Comparison of ENCODE assay signal across 8 cellular contexts in the genomic region with DNA sequence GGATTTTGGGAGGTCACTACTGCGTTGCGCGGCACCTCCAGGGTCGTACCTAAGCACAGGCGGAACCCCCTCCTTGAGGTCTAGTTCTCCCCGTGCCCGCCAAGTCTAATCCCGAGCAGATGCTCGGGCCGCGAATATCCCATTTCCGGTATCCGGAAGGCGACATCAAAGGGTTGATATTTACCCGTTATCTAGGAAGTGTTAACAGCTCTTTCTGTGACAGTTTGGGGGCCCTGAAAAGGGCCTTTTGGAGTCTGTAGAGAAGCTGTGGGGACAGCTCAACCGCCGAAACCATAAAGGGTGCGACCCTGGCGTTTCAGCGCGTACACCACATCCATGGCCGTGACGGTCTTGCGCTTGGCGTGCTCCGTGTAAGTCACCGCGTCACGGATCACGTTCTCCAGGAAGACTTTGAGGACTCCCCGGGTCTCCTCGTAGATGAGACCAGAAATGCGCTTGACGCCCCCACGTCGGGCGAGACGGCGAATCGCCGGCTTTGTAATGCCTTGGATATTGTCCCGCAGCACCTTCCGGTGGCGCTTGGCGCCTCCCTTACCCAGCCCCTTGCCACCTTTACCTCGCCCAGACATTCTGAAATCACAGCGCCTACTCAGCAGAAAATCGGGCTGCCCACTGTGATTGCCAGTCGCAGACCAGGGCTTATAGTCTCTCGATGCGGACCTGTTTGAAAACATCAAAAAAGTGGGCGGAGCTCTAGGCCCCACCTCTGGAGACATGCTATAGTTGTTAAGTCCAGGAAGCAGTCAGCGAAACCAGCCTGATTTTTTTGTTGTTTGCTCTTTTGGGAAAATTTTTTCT. TPM values are rescaled to one million over a fixed set of nuclear protein-coding genes. Genes with fewer than 3 reads are reported as not detected.
DNase-seq lines count a peak whose midpoint lies in the region; ATAC-seq and FAIRE-seq lines count a peak whose summit lies in the region.

No MANE protein-coding gene starts in this region.

- CTCF ChIA-PET in activated CD8-positive, alpha-beta memory T cell treated with anti-CD3 and anti-CD28 coated beads, Interleukin-2, amount 10 ng/mL, durations not matched to agents 7 days and 5 days (lab: Charles Lee) = interaction anchor here (0.7 to 7.7 kb wide), 18 partner anchors 10 to 801 kb away, joined by 3 to 81 read pairs (median 4); a partner anchor contains a TSS

- peaks cover 0 to 19% (median 6%) of the 10 kb centered on the region in 7 donors for H3K9me3 Mint-ChIP-seq in CD4-positive, CD25-positive, alpha-beta regulatory T cell
- H3K9me3 Mint-ChIP-seq in activated CD8-positive, alpha-beta memory T cell treated with anti-CD3 and anti-CD28 coated beads, Interleukin-2, amount 10 ng/mL, durations not matched to agents 7 days and 5 days (ENCODE audit: low read depth) = peaks cover 5% of the 10 kb centered on the region

- FAIRE-seq in endometrium (lab: Jason Lieb, UNC) = peak; percentile 69

- H3K36me3 Mint-ChIP-seq in CD4-positive, CD25-positive, alpha-beta regulatory T cell = peaks cover 21% of the 10 kb centered on the region
- peaks cover 42% of the 10 kb centered on the region for H3K36me3 Mint-ChIP-seq in activated CD8-positive, alpha-beta memory T cell treated with anti-CD3 and anti-CD28 coated beads, Interleukin-2, amount 10 ng/mL, durations not matched to agents 7 days and 5 days

- H3K4me1 Mint-ChIP-seq in CD4-positive, CD25-positive, alpha-beta regulatory T cell = peaks cover 29 to 74% (median 44%) of the 10 kb centered on the region in 4 donors
- peaks cover 43% of the 10 kb centered on the region for H3K4me1 Mint-ChIP-seq in activated CD8-positive, alpha-beta memory T cell treated with anti-CD3 and anti-CD28 coated beads, Interleukin-2, amount 10 ng/mL, durations not matched to agents 7 days and 5 days

- peak overlapping the region; percentile 98 to 100 (median 100) for H3K27ac Mint-ChIP-seq in CD4-positive, CD25-positive, alpha-beta regulatory T cell
- H3K27ac Mint-ChIP-seq in activated CD8-positive, alpha-beta memory T cell treated with anti-CD3 and anti-CD28 coated beads, Interleukin-2, amount 10 ng/mL, durations not matched to agents 7 days and 5 days = peak overlapping the region; percentile 99

- ATAC-seq in CD4-positive, CD25-positive, alpha-beta regulatory T cell (ENCODE audit: low read depth in 2 of 2) = peak; percentile 26 to 32
- peak; percentile 28 for ATAC-seq in GM19467 (IDR thresholded peaks at IDR 0.05; ENCODE audit: unreplicated experiment)
- peak; percentile 37 for ATAC-seq in activated CD8-positive, alpha-beta memory T cell treated with anti-CD3 and anti-CD28 coated beads, Interleukin-2, amount 10 ng/mL, durations not matched to agents 7 days and 5 days

- peak overlapping the region; percentile 91 to 100 (median 98) for H3K4me3 Mint-ChIP-seq in CD4-positive, CD25-positive, alpha-beta regulatory T cell
- H3K4me3 Mint-ChIP-seq in activated CD8-positive, alpha-beta memory T cell treated with anti-CD3 and anti-CD28 coated beads, Interleukin-2, amount 10 ng/mL, durations not matched to agents 7 days and 5 days = peak overlapping the region; percentile 92

- peaks cover 9 to 11% of the 10 kb centered on the region in 2 experiments for H3K9me3 ChIP-seq in CD4-positive, CD25-positive, alpha-beta regulatory T cell (ENCODE audit: control insufficient read depth in 2 of 2, low read length in 2 of 2)

- peak; percentile 89 to 98 (median 95) for DNase-seq in CD4-positive, CD25-positive, alpha-beta regulatory T cell
- DNase-seq in HS-27A (ENCODE audit: low read depth) (peak; percentile 98), mesenteric fat pad (ENCODE audit: low spot score) (peak; percentile 92)
- DNase-seq in NK-92 treated with Interleukin-12 subunit alpha and Interleukin-12 subunit beta, amount 100 ng/mL, for 24 hours (lab: John Stamatoyannopoulos, UW) = peak; percentile 74
- peak; percentile 98 for DNase-seq in activated CD8-positive, alpha-beta memory T cell treated with anti-CD3 and anti-CD28 coated beads, Interleukin-2, amount 10 ng/mL, durations not matched to agents 7 days and 5 days
- peak; percentile 96 for DNase-seq in stimulated activated CD8-positive, alpha-beta memory T cell treated with anti-CD3 and anti-CD28 coated beads, Interleukin-15, amount 100 ng/mL, for 1 hour (ENCODE audit: low read depth)

- H3K27me3 ChIP-seq in CD4-positive, CD25-positive, alpha-beta regulatory T cell (ENCODE audit: control insufficient read depth, insufficient read depth, low read length) = no peaks in the 10 kb centered on the region

- peaks cover 56% of the 10 kb centered on the region for H3K4me1 ChIP-seq in CD4-positive, CD25-positive, alpha-beta regulatory T cell (ENCODE audit: control insufficient read depth, insufficient read depth, low read length, poor library complexity, severe bottlenecking)

- H3K27me3 Mint-ChIP-seq in CD4-positive, CD25-positive, alpha-beta regulatory T cell = peaks cover 7% of the 10 kb centered on the region
- H3K27me3 Mint-ChIP-seq in activated CD8-positive, alpha-beta memory T cell treated with anti-CD3 and anti-CD28 coated beads, Interleukin-2, amount 10 ng/mL, durations not matched to agents 7 days and 5 days = no peaks in the 10 kb centered on the region

- peak overlapping the region; percentile 100 for H3K27ac ChIP-seq in CD4-positive, CD25-positive, alpha-beta regulatory T cell (ENCODE audit: insufficient read depth, low read length, poor library complexity, severe bottlenecking)

- peaks cover 21% of the 10 kb centered on the region for H3K36me3 ChIP-seq in CD4-positive, CD25-positive, alpha-beta regulatory T cell (ENCODE audit: control insufficient read depth, insufficient read depth, low read length)

- peak overlapping the region; percentile 97 for H3K4me3 ChIP-seq in CD4-positive, CD25-positive, alpha-beta regulatory T cell (ENCODE audit: low read depth, low read length)

RNA-seq across cellular contexts. Expression of a gene that starts 32.6 kb away (rescaled TPM):
- 119 TPM for total RNA-seq in CD4-positive, CD25-positive, alpha-beta regulatory T cell
- 10 to 100 TPM; 50.7 to 61.0 (median 56.0) TPM for polyA plus RNA-seq in CD4-positive, CD25-positive, alpha-beta regulatory T cell
- total RNA-seq in activated CD8-positive, alpha-beta memory T cell treated with anti-CD3 and anti-CD28 coated beads, Interleukin-2, amount 10 ng/mL, durations not matched to agents 7 days and 5 days = 100 to 1,000 TPM; 102 to 116 TPM
- 45.4 TPM for total RNA-seq in mesenteric fat pad

RNA-seq across cellular contexts. Expression of a gene that starts 32.8 kb away (rescaled TPM):
- total RNA-seq in CD4-positive, CD25-positive, alpha-beta regulatory T cell = 0.54 TPM
- polyA plus RNA-seq in CD4-positive, CD25-positive, alpha-beta regulatory T cell = 1 to 10 TPM; 1.4 to 2.8 (median 1.7) TPM
- total RNA-seq in activated CD8-positive, alpha-beta memory T cell treated with anti-CD3 and anti-CD28 coated beads, Interleukin-2, amount 10 ng/mL, durations not matched to agents 7 days and 5 days = 1 to 10 TPM; 1.6 to 1.9 TPM
- 0.51 TPM for total RNA-seq in mesenteric fat pad

RNA-seq across cellular contexts. Expression of a gene that starts 43.3 kb away (rescaled TPM):
- not detected for total RNA-seq in CD4-positive, CD25-positive, alpha-beta regulatory T cell
- polyA plus RNA-seq in CD4-positive, CD25-positive, alpha-beta regulatory T cell = under 1 TPM in 2 of 4 donors, not detected in 2; 0.08 to 0.09 TPM
- total RNA-seq in activated CD8-positive, alpha-beta memory T cell treated with anti-CD3 and anti-CD28 coated beads, Interleukin-2, amount 10 ng/mL, durations not matched to agents 7 days and 5 days = not detected
- total RNA-seq in mesenteric fat pad = not detected

Comparison
In these comparisons a context has a peak if more than half of its experiments do, and no peak if none do; other contexts are left out.
1. Peak in every context shown above with its lines: DNase-seq, ATAC-seq, H3K4me3 ChIP-seq and H3K27ac ChIP-seq.